ENCODE assay signal across 13 cellular contexts in genomic region chr15:55279100-55279745, GRCh38. TPM values are rescaled to one million over a fixed set of nuclear protein-coding genes. Genes with fewer than 3 reads are reported as not detected.
A peak's percentile ranks its signal among the peaks of the same experiment; 100 is the strongest.
DNase-seq lines count a peak whose midpoint lies in the region; ATAC-seq, FAIRE-seq and TF ChIP-seq lines count a peak whose summit lies in the region.
"Had no signal": no experiment of that assay in that cellular context is flagged by ENCODE, and none has a peak within 500 bp of the region (broad histone marks: within the 10 kb centered on the region; RNA-seq: fewer than 3 reads in every experiment).

No MANE protein-coding gene starts in this region.

- 71% methylated on average over 2 of the region's 2 CpGs for WGBS in right lobe of liver (ENCODE audit: insufficient coverage, low coverage, low lambda C conversion rate, missing lambda C conversion rate)
- 86% methylated on average over 2 of the region's 2 CpGs for WGBS in HepG2 (ENCODE audit: low lambda C conversion rate)

- no TSS peak for BruUV-seq in HepG2 (replicated peaks; lab: Mats Ljungman, UMichigan)
- no TSS peak for BruUV-seq in Caco-2 (replicated peaks; lab: Mats Ljungman, UMichigan)

- in situ Hi-C loops in HepG2 (cut with HindIII; ENCODE audit: extremely low pct_ligation_motif_present, low pct_unique_long_range_greater_than_20kb): no loop called here

- H3K27ac Mint-ChIP-seq in activated CD4-positive, alpha-beta memory T cell treated with anti-CD3 and anti-CD28 coated beads, Interleukin-2, amount 10 ng/mL, durations not matched to agents 7 days and 5 days: peak overlapping the region; percentile 91
- H3K27ac Mint-ChIP-seq in Caco-2 (ENCODE audit: unreplicated experiment): no peak overlapping the region
- H3K27ac Mint-ChIP-seq: endodermal cell had no signal

- CTCF ChIA-PET in HepG2 (lab: Yijun Ruan, JAX; ENCODE audit: low intra/inter-chr PET ratio, low total read pairs) (no interaction called here), Caco-2 (lab: Charles Lee) (no interaction called here)
- CTCF ChIA-PET in activated CD4-positive, alpha-beta memory T cell treated with anti-CD3 and anti-CD28 coated beads, Interleukin-2, amount 10 ng/mL, durations not matched to agents 7 days and 5 days (lab: Charles Lee): no interaction called here

- TF ChIP-seq EP300 in HepG2 (IDR thresholded peaks at IDR 0.05; ENCODE audit: low read depth in 2 of 2, low read length in 2 of 2) (no peak), HepG2 (CRISPR knock-in tag; IDR thresholded peaks at IDR 0.05; ENCODE audit: borderline replicate concordance) (no peak)

- H3K27ac ChIP-seq in right lobe of liver: peak overlapping the region in 2 of 3 donors; percentile 25 to 28
- H3K27ac ChIP-seq in HepG2 (ENCODE audit: extremely low read length, insufficient read depth, low read length): no peak overlapping the region
- H3K27ac ChIP-seq in left lung: peak overlapping the region; percentile 55 to 82
- H3K27ac ChIP-seq: BLaER1 had no signal

- H3K4me1 ChIP-seq in right lobe of liver (peaks cover 0 to 8% (median 2%) of the 10 kb centered on the region in 4 donors), HepG2 (ENCODE audit: insufficient read depth, low read length) (peaks cover 12% of the 10 kb centered on the region), left lung (peaks cover 33 to 97% of the 10 kb centered on the region in 2 donors), Caco-2 (no peaks in the 10 kb centered on the region)

- POLR2A ChIA-PET in HepG2 (lab: Yijun Ruan, JAX) (no interaction called here), Caco-2 (lab: Charles Lee) (no interaction called here)
- POLR2A ChIA-PET in activated CD4-positive, alpha-beta memory T cell treated with anti-CD3 and anti-CD28 coated beads, Interleukin-2, amount 10 ng/mL, durations not matched to agents 7 days and 5 days (lab: Charles Lee): interaction anchor here (1.0 to 4.6 kb wide), 7 partner anchors 9 to 82 kb away, joined by 3 to 25 read pairs (median 3); partner anchors contain the start of gene RSL24D1

- TF ChIP-seq CTCF in right lobe of liver (IDR thresholded peaks at IDR 0.05) (no peak), HepG2 (CRISPR knock-in tag; IDR thresholded peaks at IDR 0.05) (no peak), left lung (IDR thresholded peaks at IDR 0.05) (no peak), Caco-2 (IDR thresholded peaks at IDR 0.05; ENCODE audit: insufficient read depth in 1 of 2, low read depth in 1 of 2, low read length in 1 of 2, severe bottlenecking in 1 of 2, unreplicated experiment in 1 of 2) (no peak)

- H3K27me3 ChIP-seq in right lobe of liver (no peaks in the 10 kb centered on the region), HepG2 (ENCODE audit: control insufficient read depth in 1 of 2, insufficient read depth in 2 of 2, low read length in 2 of 2) (no peaks in the 10 kb centered on the region), left lung (no peaks in the 10 kb centered on the region), Caco-2 (replicated peaks; ENCODE audit: control insufficient read depth, insufficient read depth, low read length) (no peaks in the 10 kb centered on the region)
- H3K27me3 ChIP-seq: BLaER1 had no signal

- TF ChIP-seq RAD21 in HepG2 (CRISPR knock-in tag; IDR thresholded peaks at IDR 0.05): no peak

- H3K4me3 Mint-ChIP-seq in activated CD4-positive, alpha-beta memory T cell treated with anti-CD3 and anti-CD28 coated beads, Interleukin-2, amount 10 ng/mL, durations not matched to agents 7 days and 5 days: peak overlapping the region; percentile 63
- H3K4me3 Mint-ChIP-seq in Caco-2 (ENCODE audit: unreplicated experiment): no peak overlapping the region
- H3K4me3 Mint-ChIP-seq: endodermal cell had no signal

- no peak overlapping the region for H2AFZ ChIP-seq in HepG2 (ENCODE audit: low read length)

- FAIRE-seq in HepG2 (lab: Jason Lieb, UNC): no peak
- FAIRE-seq: G401.6 had no signal

- intact Hi-C loops in right lobe of liver (cut with DNase I) (no loop called here), HepG2 (cut with micrococcal nuclease; ENCODE audit: unreplicated experiment) (no loop called here), left lung (cut with DNase I) (no loop called here), Caco-2 (cut with micrococcal nuclease; ENCODE audit: unreplicated experiment) (no loop called here)

- DNase-seq in right lobe of liver: no peak
- DNase-seq in HepG2 (ENCODE audit: low spot score): no peak
- DNase-seq in activated CD4-positive, alpha-beta memory T cell treated with anti-CD3 and anti-CD28 coated beads, Interleukin-2, amount 10 ng/mL, durations not matched to agents 7 days and 5 days: no peak
- no peak for DNase-seq in left lung
- DNase-seq in inferior parietal cortex (ENCODE audit: extremely low spot score): no peak
- DNase-seq in retina: no peak
- no peak for DNase-seq in Caco-2
- DNase-seq: endodermal cell, head of caudate nucleus, NCI-H2081 treated with DMSO at 0.1 percent for 48 hours had no signal

- no peaks in the 10 kb centered on the region for H3K27me3 Mint-ChIP-seq in activated CD4-positive, alpha-beta memory T cell treated with anti-CD3 and anti-CD28 coated beads, Interleukin-2, amount 10 ng/mL, durations not matched to agents 7 days and 5 days
- no peaks in the 10 kb centered on the region for H3K27me3 Mint-ChIP-seq in Caco-2 (ENCODE audit: insufficient read depth, unreplicated experiment)

- ATAC-seq in right lobe of liver (no peak), HepG2 (no peak; the same call in 2 of the 3 replicates), left lung (no peak), HG03139 (IDR thresholded peaks at IDR 0.05; ENCODE audit: unreplicated experiment) (no peak)

- H3K4me1 Mint-ChIP-seq in activated CD4-positive, alpha-beta memory T cell treated with anti-CD3 and anti-CD28 coated beads, Interleukin-2, amount 10 ng/mL, durations not matched to agents 7 days and 5 days: peaks cover 92% of the 10 kb centered on the region
- no peaks in the 10 kb centered on the region for H3K4me1 Mint-ChIP-seq in Caco-2 (ENCODE audit: low read depth, unreplicated experiment)

- no peaks in the 10 kb centered on the region for H3K9me3 Mint-ChIP-seq in activated CD4-positive, alpha-beta memory T cell treated with anti-CD3 and anti-CD28 coated beads, Interleukin-2, amount 10 ng/mL, durations not matched to agents 7 days and 5 days
- no peaks in the 10 kb centered on the region for H3K9me3 Mint-ChIP-seq in Caco-2 (ENCODE audit: unreplicated experiment)
- H3K9me3 Mint-ChIP-seq: endodermal cell had no signal

- H4K20me1 ChIP-seq in HepG2 (ENCODE audit: insufficient read depth, low read length): no peaks in the 10 kb centered on the region
- H4K20me1 ChIP-seq: BLaER1 had no signal

- H3K4me3 ChIP-seq in right lobe of liver (no peak overlapping the region), HepG2 (replicated peaks in 1 of 3; ENCODE audit: insufficient read depth in 1 of 3, low read depth in 2 of 3, low read length in 3 of 3) (no peak overlapping the region), left lung (no peak overlapping the region), Caco-2 (ENCODE audit: low read depth, low read length) (no peak overlapping the region)
- H3K4me3 ChIP-seq: BLaER1 had no signal

- H3K9ac ChIP-seq in HepG2 (ENCODE audit: insufficient read depth, low read depth, low read length): no peak overlapping the region
- H3K9ac ChIP-seq: BLaER1 had no signal

- no peak for TF ChIP-seq POLR2A in right lobe of liver (IDR thresholded peaks at IDR 0.05)
- TF ChIP-seq POLR2A in HepG2 (IDR thresholded peaks at IDR 0.05; ENCODE audit: insufficient read depth in 1 of 2, low read depth in 2 of 2, low read length in 2 of 2): no peak

- H3K9me3 ChIP-seq in right lobe of liver: no peaks in the 10 kb centered on the region
- H3K9me3 ChIP-seq in HepG2 (ENCODE audit: low read length): no peaks in the 10 kb centered on the region
- no peaks in the 10 kb centered on the region for H3K9me3 ChIP-seq in left lung
- H3K9me3 ChIP-seq in Caco-2: no peaks in the 10 kb centered on the region
- H3K9me3 ChIP-seq: BLaER1 had no signal

- H3K36me3 Mint-ChIP-seq in activated CD4-positive, alpha-beta memory T cell treated with anti-CD3 and anti-CD28 coated beads, Interleukin-2, amount 10 ng/mL, durations not matched to agents 7 days and 5 days (ENCODE audit: low read depth): peaks cover 41% of the 10 kb centered on the region
- H3K36me3 Mint-ChIP-seq in Caco-2 (ENCODE audit: insufficient read depth, unreplicated experiment): peaks cover 6% of the 10 kb centered on the region

- H3K79me2 ChIP-seq in HepG2 (ENCODE audit: insufficient read depth, low read length): no peaks in the 10 kb centered on the region

- no peak overlapping the region for H3K4me2 ChIP-seq in HepG2 (ENCODE audit: low read depth, low read length)
- H3K4me2 ChIP-seq: BLaER1 had no signal

- H3K36me3 ChIP-seq in right lobe of liver: no peaks in the 10 kb centered on the region
- H3K36me3 ChIP-seq in HepG2 (replicated peaks in 1 of 2; ENCODE audit: control insufficient read depth in 1 of 2, insufficient read depth in 2 of 2, low read length in 2 of 2): no peaks in the 10 kb centered on the region
- H3K36me3 ChIP-seq in left lung: no peaks in the 10 kb centered on the region
- no peaks in the 10 kb centered on the region for H3K36me3 ChIP-seq in Caco-2 (ENCODE audit: control insufficient read depth, insufficient read depth, low read length)

RNA-seq across cellular contexts. Expression of gene RAB27A, which starts 10.4 kb away (rescaled TPM):
- total RNA-seq in right lobe of liver: 10 to 100 TPM; 15.9 to 41.4 (median 21.0) TPM
- 3.4 and 5.8 TPM in 2 replicates for total RNA-seq in HepG2 (2016; rRNA removed; fragmentation: Illumina TruSeq; extraction: Trizol)
- 10.6 and 11.9 TPM in 2 replicates for total RNA-seq in HepG2 (2016; cell fraction: cytosol; rRNA removed; fragmentation: Illumina TruSeq; extraction: Trizol; ENCODE audit: low read depth)
- total RNA-seq in HepG2 (2016; cell fraction: insoluble cytoplasmic fraction; rRNA removed; fragmentation: Illumina TruSeq; extraction: Trizol): 4.0 and 6.0 TPM in 2 replicates
- total RNA-seq in HepG2 (2016; cell fraction: membrane; rRNA removed; fragmentation: Illumina TruSeq; extraction: Trizol): 4.3 and 5.3 TPM in 2 replicates
- total RNA-seq in HepG2 (2016; cell fraction: nucleus; rRNA removed; fragmentation: Illumina TruSeq; extraction: Trizol): 2.1 and 5.3 TPM in 2 replicates
- polyA plus RNA-seq in HepG2 (2011; rRNA removed): 6.0 and 8.1 TPM in 2 replicates
- 4.0 and 7.4 TPM in 2 replicates for polyA plus RNA-seq in HepG2 (2011; cell fraction: cytosol; rRNA removed)
- polyA plus RNA-seq in HepG2 (2011; cell fraction: nucleus; rRNA removed): 2.2 and 3.0 TPM in 2 replicates
- 5.9 and 6.5 TPM in 2 replicates for polyA plus RNA-seq in HepG2 (2012)
- 3.2 and 5.3 TPM in 2 replicates for polyA plus RNA-seq in HepG2 (2016; cell fraction: cytosol; fragmentation: Illumina TruSeq; extraction: Trizol; ENCODE audit: low read depth)
- 18.4 and 18.6 TPM in 2 replicates for polyA plus RNA-seq in HepG2 (2016; cell fraction: insoluble cytoplasmic fraction; fragmentation: Illumina TruSeq; extraction: Trizol; ENCODE audit: low read depth)
- polyA plus RNA-seq in HepG2 (2016; cell fraction: membrane; fragmentation: Illumina TruSeq; extraction: Trizol; ENCODE audit: low read depth): 6.3 and 6.6 TPM in 2 replicates
- polyA plus RNA-seq in HepG2 (2016; cell fraction: nucleus; fragmentation: Illumina TruSeq; extraction: Trizol; ENCODE audit: insufficient read depth, low read depth): 9.7 and 9.9 TPM in 2 replicates
- polyA minus RNA-seq in HepG2 (2011; rRNA and poly(A)+ RNA removed; ENCODE audit: low replicate concordance): 2.0 and 8.1 TPM in 2 replicates
- 3.1 and 6.7 TPM in 2 replicates for polyA minus RNA-seq in HepG2 (2011; cell fraction: cytosol; rRNA and poly(A)+ RNA removed)
- polyA minus RNA-seq in HepG2 (2011; cell fraction: nucleus; rRNA and poly(A)+ RNA removed): 6.2 and 7.3 TPM in 2 replicates
- 10 to 100 TPM; 99.0 to 99.9 TPM for total RNA-seq in activated CD4-positive, alpha-beta memory T cell treated with anti-CD3 and anti-CD28 coated beads, Interleukin-2, amount 10 ng/mL, durations not matched to agents 7 days and 5 days
- 10 to 100 TPM; 58.1 to 85.7 TPM for total RNA-seq in left lung
- total RNA-seq in Caco-2 (2022): 6.8 and 8.7 TPM in 2 replicates

RNA-seq across cellular contexts. Expression of gene PIGBOS1, which starts 39.7 kb away (rescaled TPM):
- total RNA-seq in right lobe of liver (10 to 100 TPM in 2 of 6 experiments, 1 to 10 TPM in 4; 4.2 to 36.1 (median 5.8) TPM), HepG2 (2016; rRNA removed; fragmentation: Illumina TruSeq; extraction: Trizol) (21.4 and 22.1 TPM in 2 replicates), left lung (10 to 100 TPM in 1 of 2 donors, 1 to 10 TPM in 1; 9.8 to 12.7 TPM), Caco-2 (2022) (10.9 and 11.7 TPM in 2 replicates)
- 6.4 and 8.2 TPM in 2 replicates for total RNA-seq in HepG2 (2016; cell fraction: cytosol; rRNA removed; fragmentation: Illumina TruSeq; extraction: Trizol; ENCODE audit: low read depth)
- 20.5 and 24.7 TPM in 2 replicates for total RNA-seq in HepG2 (2016; cell fraction: insoluble cytoplasmic fraction; rRNA removed; fragmentation: Illumina TruSeq; extraction: Trizol)
- 12.5 and 14.4 TPM in 2 replicates for total RNA-seq in HepG2 (2016; cell fraction: membrane; rRNA removed; fragmentation: Illumina TruSeq; extraction: Trizol)
- 8.3 and 8.6 TPM in 2 replicates for total RNA-seq in HepG2 (2016; cell fraction: nucleus; rRNA removed; fragmentation: Illumina TruSeq; extraction: Trizol)
- 12.0 and 14.8 TPM in 2 replicates for polyA plus RNA-seq in HepG2 (2011; rRNA removed)
- 22.6 and 31.0 TPM in 2 replicates for polyA plus RNA-seq in HepG2 (2011; cell fraction: cytosol; rRNA removed)
- 4.9 and 5.0 TPM in 2 replicates for polyA plus RNA-seq in HepG2 (2011; cell fraction: nucleus; rRNA removed)
- 10.3 and 14.8 TPM in 2 replicates for polyA plus RNA-seq in HepG2 (2012)
- polyA plus RNA-seq in HepG2 (2016; cell fraction: cytosol; fragmentation: Illumina TruSeq; extraction: Trizol; ENCODE audit: low read depth): 4.8 and 7.8 TPM in 2 replicates
- 23.7 and 32.6 TPM in 2 replicates for polyA plus RNA-seq in HepG2 (2016; cell fraction: insoluble cytoplasmic fraction; fragmentation: Illumina TruSeq; extraction: Trizol; ENCODE audit: low read depth)
- polyA plus RNA-seq in HepG2 (2016; cell fraction: membrane; fragmentation: Illumina TruSeq; extraction: Trizol; ENCODE audit: low read depth): 8.2 and 12.6 TPM in 2 replicates
- 17.9 and 19.7 TPM in 2 replicates for polyA plus RNA-seq in HepG2 (2016; cell fraction: nucleus; fragmentation: Illumina TruSeq; extraction: Trizol; ENCODE audit: insufficient read depth, low read depth)
- 2.5 and 7.2 TPM in 2 replicates for polyA minus RNA-seq in HepG2 (2011; rRNA and poly(A)+ RNA removed; ENCODE audit: low replicate concordance)
- polyA minus RNA-seq in HepG2 (2011; cell fraction: cytosol; rRNA and poly(A)+ RNA removed): 3.7 and 3.8 TPM in 2 replicates
- polyA minus RNA-seq in HepG2 (2011; cell fraction: nucleus; rRNA and poly(A)+ RNA removed): 7.3 and 11.6 TPM in 2 replicates
- 10 to 100 TPM; 14.7 to 14.9 TPM for total RNA-seq in activated CD4-positive, alpha-beta memory T cell treated with anti-CD3 and anti-CD28 coated beads, Interleukin-2, amount 10 ng/mL, durations not matched to agents 7 days and 5 days

RNA-seq across cellular contexts. Expression of gene PIGB, which starts 39.8 kb away (rescaled TPM):
- total RNA-seq in right lobe of liver: 10 to 100 TPM in 1 of 6 experiments, 1 to 10 TPM in 5; 5.1 to 10.0 (median 6.5) TPM
- 12.4 and 14.5 TPM in 2 replicates for total RNA-seq in HepG2 (2016; rRNA removed; fragmentation: Illumina TruSeq; extraction: Trizol)
- 4.8 and 6.8 TPM in 2 replicates for total RNA-seq in HepG2 (2016; cell fraction: cytosol; rRNA removed; fragmentation: Illumina TruSeq; extraction: Trizol; ENCODE audit: low read depth)
- total RNA-seq in HepG2 (2016; cell fraction: insoluble cytoplasmic fraction; rRNA removed; fragmentation: Illumina TruSeq; extraction: Trizol): 12.3 and 12.9 TPM in 2 replicates
- total RNA-seq in HepG2 (2016; cell fraction: membrane; rRNA removed; fragmentation: Illumina TruSeq; extraction: Trizol): 11.2 and 11.4 TPM in 2 replicates
- 15.4 and 15.6 TPM in 2 replicates for total RNA-seq in HepG2 (2016; cell fraction: nucleus; rRNA removed; fragmentation: Illumina TruSeq; extraction: Trizol)
- polyA plus RNA-seq in HepG2 (2011; rRNA removed): 14.5 and 19.1 TPM in 2 replicates
- 7.6 and 14.1 TPM in 2 replicates for polyA plus RNA-seq in HepG2 (2011; cell fraction: cytosol; rRNA removed)
- polyA plus RNA-seq in HepG2 (2011; cell fraction: nucleus; rRNA removed): 8.9 and 9.2 TPM in 2 replicates
- polyA plus RNA-seq in HepG2 (2012): 10.2 and 10.5 TPM in 2 replicates
- 3.6 and 4.8 TPM in 2 replicates for polyA plus RNA-seq in HepG2 (2016; cell fraction: cytosol; fragmentation: Illumina TruSeq; extraction: Trizol; ENCODE audit: low read depth)
- polyA plus RNA-seq in HepG2 (2016; cell fraction: insoluble cytoplasmic fraction; fragmentation: Illumina TruSeq; extraction: Trizol; ENCODE audit: low read depth): 13.1 and 14.1 TPM in 2 replicates
- polyA plus RNA-seq in HepG2 (2016; cell fraction: membrane; fragmentation: Illumina TruSeq; extraction: Trizol; ENCODE audit: low read depth): 8.7 and 9.7 TPM in 2 replicates
- 21.6 and 23.4 TPM in 2 replicates for polyA plus RNA-seq in HepG2 (2016; cell fraction: nucleus; fragmentation: Illumina TruSeq; extraction: Trizol; ENCODE audit: insufficient read depth, low read depth)
- 7.0 and 22.0 TPM in 2 replicates for polyA minus RNA-seq in HepG2 (2011; rRNA and poly(A)+ RNA removed; ENCODE audit: low replicate concordance)
- polyA minus RNA-seq in HepG2 (2011; cell fraction: cytosol; rRNA and poly(A)+ RNA removed): 3.6 and 5.9 TPM in 2 replicates
- polyA minus RNA-seq in HepG2 (2011; cell fraction: nucleus; rRNA and poly(A)+ RNA removed): 19.3 and 22.0 TPM in 2 replicates
- total RNA-seq in activated CD4-positive, alpha-beta memory T cell treated with anti-CD3 and anti-CD28 coated beads, Interleukin-2, amount 10 ng/mL, durations not matched to agents 7 days and 5 days: 10 to 100 TPM; 28.9 to 29.3 TPM
- 10 to 100 TPM; 13.6 to 17.6 TPM for total RNA-seq in left lung
- total RNA-seq in Caco-2 (2022): 14.1 and 15.5 TPM in 2 replicates
